In genomic region chr16:57600048-57600835, GRCh38 we compare ENCODE assay signal across 8 cellular contexts.
DNase-seq lines count a peak whose midpoint lies in the region; ATAC-seq and TF ChIP-seq lines count a peak whose summit lies in the region.

No MANE protein-coding gene starts in this region.

- peak; percentile 23 for DNase-seq in NCI-H774 (lab: John Stamatoyannopoulos, UW)
- DNase-seq in amniotic epithelial cell (ENCODE audit: low read depth), result peak; percentile 44
- DNase-seq in iPS-NIHi11 (ENCODE audit: low spot score), result peak; percentile 87
- peak; percentile 68 for DNase-seq in stimulated activated CD4-positive, alpha-beta T cell treated with anti-CD3 and anti-CD28 coated beads, Interleukin-15, amount 100 ng/mL, for 24 hours

- H3K27ac ChIP-seq in C4-2B, result no peak overlapping the region

- peak; percentile 92 for TF ChIP-seq CTCF in C4-2B (conservative IDR thresholded peaks at IDR 0.05)

- ATAC-seq in GM18511 (IDR thresholded peaks at IDR 0.05; ENCODE audit: unreplicated experiment), result peak; percentile 31
- no peak for ATAC-seq in HG02840 (IDR thresholded peaks at IDR 0.05; ENCODE audit: low FRiP score, unreplicated experiment)
- ATAC-seq in GM19452 (IDR thresholded peaks at IDR 0.05; ENCODE audit: unreplicated experiment), result no peak

Comparison
In these comparisons a context has a peak if more than half of its experiments do, and no peak if none do; other contexts are left out.
1. DNase-seq: peak in every context shown above with its lines; median percentile 87 in iPS-NIHi11; 68 in stimulated activated CD4-positive, alpha-beta T cell treated with anti-CD3 and anti-CD28 coated beads, Interleukin-15, amount 100 ng/mL, for 24 hours; 44 in amniotic epithelial cell; 23 in NCI-H774.